19 cellular contexts compared by ENCODE assay signal in genomic region chr20:50450493-50450826, GRCh38. TPM values are rescaled to one million over a fixed set of nuclear protein-coding genes. Genes with fewer than 3 reads are reported as not detected.
DNase-seq lines count a peak whose midpoint lies in the region; ATAC-seq, FAIRE-seq and TF ChIP-seq lines count a peak whose summit lies in the region.
"Had no signal": no experiment of that assay in that cellular context is flagged by ENCODE, and none has a peak within 500 bp of the region (broad histone marks: within the 10 kb centered on the region; RNA-seq: fewer than 3 reads in every experiment).

No MANE protein-coding gene starts in this region.

- no peak overlapping the region for H3K27ac ChIP-seq in K562 (ENCODE audit: extremely low read depth, low read depth, low read length)
- H3K27ac ChIP-seq: C4-2B, parathyroid adenoma had no signal

- POLR2A ChIA-PET in K562 (lab: Yijun Ruan, JAX) = interaction anchor here (0.7 to 1.1 kb wide), 4 partner anchors 10 to 401 kb away, joined by 3 to 4 read pairs (median 3); no protein-coding TSS in a partner anchor

- peaks cover 8 to 11% of the 10 kb centered on the region in 2 experiments for H3K4me1 ChIP-seq in K562 (replicated peaks in 1 of 2; ENCODE audit: control insufficient read depth in 2 of 2, insufficient read depth in 2 of 2, low read length in 2 of 2)

- H3K27ac Mint-ChIP-seq in activated T-cell treated with anti-CD3 and anti-CD28 coated beads, Interleukin-2, amount 50 U/mL, for 24 hours = peak overlapping the region; percentile 26
- peak overlapping the region; percentile 84 for H3K27ac Mint-ChIP-seq in stimulated activated effector memory CD8-positive, alpha-beta T cell treated with anti-CD3 and anti-CD28 coated beads, Interleukin-12 subunit alpha, Interleukin-12 subunit beta, amount 100 ng/mL, for 72 hours
- H3K27ac Mint-ChIP-seq: activated naive CD4-positive, alpha-beta T cell treated with anti-CD3 and anti-CD28 coated beads, Interleukin-2, amount 10 ng/mL, durations not matched to agents 7 days and 5 days had no signal

- no peak overlapping the region for H3K4me2 ChIP-seq in K562 (ENCODE audit: insufficient read depth, low read length)

- no peaks in the 10 kb centered on the region for H3K36me3 Mint-ChIP-seq in activated T-cell treated with anti-CD3 and anti-CD28 coated beads, Interleukin-2, amount 50 U/mL, for 24 hours (ENCODE audit: low read depth)
- no peaks in the 10 kb centered on the region for H3K36me3 Mint-ChIP-seq in activated T-cell treated with anti-CD3 and anti-CD28 coated beads, Interleukin-2, amount 50 U/mL, for 4 hours (ENCODE audit: insufficient read depth)
- H3K36me3 Mint-ChIP-seq in stimulated activated effector memory CD8-positive, alpha-beta T cell treated with anti-CD3 and anti-CD28 coated beads, Interleukin-12 subunit alpha, Interleukin-12 subunit beta, amount 100 ng/mL, for 72 hours = peaks cover 7% of the 10 kb centered on the region
- H3K36me3 Mint-ChIP-seq: activated naive CD4-positive, alpha-beta T cell treated with anti-CD3 and anti-CD28 coated beads, Interleukin-2, amount 10 ng/mL, durations not matched to agents 7 days and 5 days; brain had no signal

- ATAC-seq in activated T-cell treated with anti-CD3 and anti-CD28 coated beads, Interleukin-2, amount 50 U/mL, for 4 hours = no peak
- ATAC-seq in HG03135 (IDR thresholded peaks at IDR 0.05; ENCODE audit: unreplicated experiment) (peak; percentile 6), K562 (no peak), left lobe of liver (no peak)
- ATAC-seq in stimulated activated effector memory CD8-positive, alpha-beta T cell treated with anti-CD3 and anti-CD28 coated beads, Interleukin-12 subunit alpha, Interleukin-12 subunit beta, amount 100 ng/mL, for 72 hours = no peak

- TF ChIP-seq POLR2A in K562 (conservative IDR thresholded peaks at IDR 0.05) = no peak

- no peaks in the 10 kb centered on the region for H3K9me3 ChIP-seq in K562 (replicated peaks; ENCODE audit: control insufficient read depth, insufficient read depth, low read depth, low read length)
- H3K9me3 ChIP-seq: upper lobe of left lung had no signal

- no peaks in the 10 kb centered on the region for H3K9me3 Mint-ChIP-seq in activated T-cell treated with anti-CD3 and anti-CD28 coated beads, Interleukin-2, amount 50 U/mL, for 24 hours
- H3K9me3 Mint-ChIP-seq in activated T-cell treated with anti-CD3 and anti-CD28 coated beads, Interleukin-2, amount 50 U/mL, for 4 hours = no peaks in the 10 kb centered on the region
- no peaks in the 10 kb centered on the region for H3K9me3 Mint-ChIP-seq in stimulated activated effector memory CD8-positive, alpha-beta T cell treated with anti-CD3 and anti-CD28 coated beads, Interleukin-12 subunit alpha, Interleukin-12 subunit beta, amount 100 ng/mL, for 72 hours
- H3K9me3 Mint-ChIP-seq: activated naive CD4-positive, alpha-beta T cell treated with anti-CD3 and anti-CD28 coated beads, Interleukin-2, amount 10 ng/mL, durations not matched to agents 7 days and 5 days had no signal

- H3K4me1 Mint-ChIP-seq in activated T-cell treated with anti-CD3 and anti-CD28 coated beads, Interleukin-2, amount 50 U/mL, for 24 hours (ENCODE audit: low read depth) = peaks cover 25% of the 10 kb centered on the region
- H3K4me1 Mint-ChIP-seq in activated T-cell treated with anti-CD3 and anti-CD28 coated beads, Interleukin-2, amount 50 U/mL, for 4 hours (ENCODE audit: low read depth) = peaks cover 6% of the 10 kb centered on the region
- H3K4me1 Mint-ChIP-seq in stimulated activated effector memory CD8-positive, alpha-beta T cell treated with anti-CD3 and anti-CD28 coated beads, Interleukin-12 subunit alpha, Interleukin-12 subunit beta, amount 100 ng/mL, for 72 hours = peaks cover 29% of the 10 kb centered on the region

- no peaks in the 10 kb centered on the region for H3K36me3 ChIP-seq in K562 (ENCODE audit: control insufficient read depth, insufficient read depth, low read length)
- H3K36me3 ChIP-seq: upper lobe of left lung had no signal

- H3K4me3 ChIP-seq in K562 = no peak overlapping the region

- H3K79me2 ChIP-seq in K562 (ENCODE audit: control insufficient read depth, insufficient read depth, low read length) = no peaks in the 10 kb centered on the region
- H3K79me2 ChIP-seq: parathyroid adenoma had no signal

- CTCF ChIA-PET in K562 (lab: Yijun Ruan, JAX; ENCODE audit: low intra/inter-chr PET ratio) = interaction anchor here (0.6 kb wide), 1 partner anchor 224 kb away, joined by 4 read pairs; no protein-coding TSS in a partner anchor

- H3K27me3 ChIP-seq in K562 (ENCODE audit: control insufficient read depth in 2 of 2, insufficient read depth in 2 of 2, low read length in 2 of 2) = peaks cover 0 to 4% of the 10 kb centered on the region in 2 experiments; a peak in 1 of 5 replicates
- H3K27me3 ChIP-seq: upper lobe of left lung had no signal

- no peak for TF ChIP-seq CTCF in K562 (IDR thresholded peaks at IDR 0.05 in 2 of 3, conservative IDR thresholded peaks at IDR 0.05 in 1 of 3; ENCODE audit: insufficient read depth in 2 of 3, low read depth in 1 of 3, low read length in 3 of 3)

- no peaks in the 10 kb centered on the region for H3K9me1 ChIP-seq in K562 (ENCODE audit: control insufficient read depth, insufficient read depth, low read length)

- BruUV-seq in K562 (replicated peaks; lab: Mats Ljungman, UMichigan) = no TSS peak

- H3K9ac ChIP-seq in K562 (ENCODE audit: insufficient read depth in 1 of 2, low read depth in 2 of 2, low read length in 2 of 2) = no peak overlapping the region
- H3K9ac ChIP-seq: parathyroid adenoma had no signal

- 45% methylated on average over 1 of the region's 1 CpG for WGBS in K562 (ENCODE audit: insufficient coverage, low coverage, missing lambda C conversion rate)

- no peak for FAIRE-seq in K562 (lab: Jason Lieb, UNC)
- FAIRE-seq: A204.1 had no signal

- H2AFZ ChIP-seq in K562 (ENCODE audit: low read depth, low read length) = no peak overlapping the region

- H4K20me1 ChIP-seq in K562 (replicated peaks; ENCODE audit: control insufficient read depth, insufficient read depth, low read length) = no peaks in the 10 kb centered on the region

- DNase-seq in activated T-cell treated with anti-CD3 and anti-CD28 coated beads, Interleukin-2, amount 50 U/mL, for 24 hours = no peak
- DNase-seq in activated T-cell treated with anti-CD3 and anti-CD28 coated beads, Interleukin-2, amount 50 U/mL, for 4 hours = no peak
- DNase-seq in K562 (ENCODE audit: extremely low read depth in 1 of 4, low spot score in 3 of 4) (no peak), foreskin melanocyte (no peak), left lobe of liver (ENCODE audit: low spot score) (no peak)
- DNase-seq in stimulated activated effector memory CD8-positive, alpha-beta T cell treated with anti-CD3 and anti-CD28 coated beads, Interleukin-12 subunit alpha, Interleukin-12 subunit beta, amount 100 ng/mL, for 72 hours (ENCODE audit: low spot score in 2 of 2) = no peak
- DNase-seq in stimulated activated CD4-positive, alpha-beta T cell treated with anti-CD3 and anti-CD28 coated beads, Interleukin-12 subunit alpha, Interleukin-12 subunit beta, amount 100 ng/mL, for 4 hours = no peak
- DNase-seq: activated naive CD4-positive, alpha-beta T cell treated with anti-CD3 and anti-CD28 coated beads, Interleukin-2, amount 10 ng/mL, durations not matched to agents 7 days and 5 days; dorsolateral prefrontal cortex; NCI-H1105; NCI-H2107; NCI-H526; T1000; upper lobe of left lung had no signal

- intact Hi-C loops in K562 (cut with micrococcal nuclease) = no loop called here

- in situ Hi-C loops in K562 (cut with MboI) = no loop called here

- no peak for TF ChIP-seq RAD21 in K562 (CRISPR knock-in tag; conservative IDR thresholded peaks at IDR 0.05 in 1 of 2, IDR thresholded peaks at IDR 0.05 in 1 of 2)

- H3K27me3 Mint-ChIP-seq in activated T-cell treated with anti-CD3 and anti-CD28 coated beads, Interleukin-2, amount 50 U/mL, for 24 hours = peaks cover 45% of the 10 kb centered on the region
- peaks cover 26% of the 10 kb centered on the region for H3K27me3 Mint-ChIP-seq in activated T-cell treated with anti-CD3 and anti-CD28 coated beads, Interleukin-2, amount 50 U/mL, for 4 hours (ENCODE audit: low read depth)

- no peak for TF ChIP-seq EP300 in K562 (IDR thresholded peaks at IDR 0.05; ENCODE audit: low read length)

- peak overlapping the region; percentile 76 for H3K4me3 Mint-ChIP-seq in activated T-cell treated with anti-CD3 and anti-CD28 coated beads, Interleukin-2, amount 50 U/mL, for 24 hours
- H3K4me3 Mint-ChIP-seq in activated T-cell treated with anti-CD3 and anti-CD28 coated beads, Interleukin-2, amount 50 U/mL, for 4 hours = no peak overlapping the region
- H3K4me3 Mint-ChIP-seq in stimulated activated effector memory CD8-positive, alpha-beta T cell treated with anti-CD3 and anti-CD28 coated beads, Interleukin-12 subunit alpha, Interleukin-12 subunit beta, amount 100 ng/mL, for 72 hours = peak overlapping the region; percentile 64

TF ChIP-seq in K562, 482 proteins besides CTCF, POLR2A, EP300 and RAD21 (continues in another document):
- peak; percentile 76 for TF ChIP-seq ADNP (tag; IDR thresholded peaks at IDR 0.05)
- TF ChIP-seq ZKSCAN8 (CRISPR knock-in tag; IDR thresholded peaks at IDR 0.05) = 0 out of 2 replicates have a peak, but pooled peaks have one; percentile 23
- peak; percentile 74 for TF ChIP-seq BCOR (IDR thresholded peaks at IDR 0.05)
- no peak for TF ChIP-seq KLF13 (tag; IDR thresholded peaks at IDR 0.05; ENCODE audit: borderline replicate concordance, low read depth)
- no peak for TF ChIP-seq RBM17 (IDR thresholded peaks at IDR 0.05; ENCODE audit: borderline replicate concordance, low read depth, low read length)
- no peak for TF ChIP-seq ZNF354B (CRISPR knock-in tag; IDR thresholded peaks at IDR 0.05)

RNA-seq across cellular contexts. Expression of gene PTPN1, which starts 59.7 kb away (rescaled TPM):
- 10 to 100 TPM; 72.0 to 87.9 (median 72.3) TPM for total RNA-seq in activated T-cell treated with anti-CD3 and anti-CD28 coated beads, Interleukin-2, amount 50 U/mL, for 4 hours
- 39.8 and 48.2 TPM in 2 replicates for total RNA-seq in K562 (2011; cell fraction: chromatin; rRNA removed; ENCODE audit: low replicate concordance)
- total RNA-seq in K562 (2011; cell fraction: nucleolus; rRNA removed) = 25.1 and 26.7 TPM in 2 replicates
- 44.3 and 59.5 TPM in 2 replicates for total RNA-seq in K562 (2011; cell fraction: nucleoplasm; rRNA removed)
- total RNA-seq in K562 (2014; rRNA removed) (56.4 and 69.8 TPM in 2 replicates), K562 (2014; rRNA removed; fragmentation: Illumina TruSeq; extraction: Trizol) (44.5 and 49.4 TPM in 2 replicates), K562 (2015; rRNA removed; fragmentation: Illumina TruSeq; extraction: Trizol) (58.5 and 58.9 TPM in 2 replicates), K562 (2021) (71.9 and 80.4 TPM in 2 replicates), left lobe of liver (8.9 TPM)
- polyA plus RNA-seq in K562 (2011; rRNA removed) (31.5 and 53.1 TPM in 2 replicates), K562 (2014; fragmentation: Illumina TruSeq; extraction: Trizol) (85.3 and 88.7 TPM in 2 replicates), K562 (2014; fragmentation: Nextera tagmentation; extraction: Ambion mirVana) (10 to 100 TPM; 11.0 to 15.7 TPM), K562 (2014; rRNA removed) (52.5 and 54.0 TPM in 2 replicates)
- 38.3 and 62.4 TPM in 2 replicates for polyA plus RNA-seq in K562 (2011; cell fraction: cytosol; rRNA removed)
- polyA plus RNA-seq in K562 (2011; cell fraction: nucleus; rRNA removed) = 50.2 and 94.2 TPM in 2 replicates
- polyA plus RNA-seq in K562 (2012) = 56.3 and 67.9 TPM in 2 replicates
- 40.7 and 49.1 TPM in 2 replicates for polyA minus RNA-seq in K562 (2011; rRNA and poly(A)+ RNA removed)
- polyA minus RNA-seq in K562 (2011; cell fraction: cytosol; rRNA and poly(A)+ RNA removed) = 25.5 and 37.9 TPM in 2 replicates
- polyA minus RNA-seq in K562 (2011; cell fraction: nucleus; rRNA and poly(A)+ RNA removed) = 13.3 and 26.4 TPM in 2 replicates
